Comparison of ENCODE assay signal across 22 cellular contexts in genomic region chr1:87885263-87885662, GRCh38.
DNase-seq lines count a peak whose midpoint lies in the region; ATAC-seq and TF ChIP-seq lines count a peak whose summit lies in the region.
"Had no signal": no experiment of that assay in that cellular context is flagged by ENCODE, and none has a peak within 500 bp of the region (broad histone marks: within the 10 kb centered on the region; RNA-seq: fewer than 3 reads in every experiment).

No MANE protein-coding gene starts in this region.

- TF ChIP-seq EP300 in sigmoid colon (IDR thresholded peaks at IDR 0.05) = no peak

- no peaks in the 10 kb centered on the region for H3K27me3 Mint-ChIP-seq in Calu3 (ENCODE audit: unreplicated experiment)
- H3K27me3 Mint-ChIP-seq: CD4-positive, alpha-beta T cell had no signal

- H3K4me3 ChIP-seq in LNCaP clone FGC (ENCODE audit: low read depth, low read length) (no peak overlapping the region), MM.1S (ENCODE audit: low read length) (no peak overlapping the region), sigmoid colon (no peak overlapping the region)
- H3K4me3 ChIP-seq: A549; BLaER1 treated with 17β-estradiol and CSF1 and Interleukin-3, amounts not matched to agents 10 nM and 100 nM; GM23338 had no signal

- intact Hi-C loops in Calu3 (cut with micrococcal nuclease; ENCODE audit: unreplicated experiment) (loop anchor here (5.0 kb wide), 1 partner anchor 67 kb away; no protein-coding TSS in a partner anchor), left colon (cut with DNase I, micrococcal nuclease) (no loop called here), sigmoid colon (cut with DNase I) (loop anchor here (5.0 kb wide), 1 partner anchor 198 kb away; no protein-coding TSS in a partner anchor)

- H3K27me3 ChIP-seq in MM.1S (replicated peaks; ENCODE audit: insufficient read depth, low read length) (no peaks in the 10 kb centered on the region), sigmoid colon (no peaks in the 10 kb centered on the region)
- H3K27me3 ChIP-seq: BE2C; BLaER1 treated with 17β-estradiol and CSF1 and Interleukin-3, amounts not matched to agents 10 nM and 100 nM had no signal

- no peak overlapping the region for H2AFZ ChIP-seq in MM.1S (ENCODE audit: low read length)

- TF ChIP-seq CTCF in Calu3 (IDR thresholded peaks at IDR 0.05; ENCODE audit: unreplicated experiment) (no peak), LNCaP clone FGC (IDR thresholded peaks at IDR 0.05; ENCODE audit: control insufficient read depth, extremely low read depth, insufficient read depth) (0 out of 2 replicates have a peak, but pooled peaks have one; percentile 10), MM.1S (IDR thresholded peaks at IDR 0.05; ENCODE audit: low read length) (no peak), sigmoid colon (IDR thresholded peaks at IDR 0.05) (no peak)

- CTCF ChIA-PET in Calu3 (lab: Charles Lee) = no interaction called here

- no TSS peak for BruUV-seq in Calu3 (replicated peaks; lab: Mats Ljungman, UMichigan)

- H3K9ac ChIP-seq in MM.1S (ENCODE audit: low read length) = no peak overlapping the region
- H3K9ac ChIP-seq: BLaER1 treated with 17β-estradiol and CSF1 and Interleukin-3, amounts not matched to agents 10 nM and 100 nM had no signal

- WGBS in sigmoid colon, 2 donors = 12 to 74% methylated on average over 1 of the region's 1 CpG

- H3F3A ChIP-seq in MM.1S (ENCODE audit: insufficient read depth, low read length) = no peaks in the 10 kb centered on the region

- peaks cover 44% of the 10 kb centered on the region for H3K4me1 Mint-ChIP-seq in Calu3 (ENCODE audit: low read depth, unreplicated experiment)
- H3K4me1 Mint-ChIP-seq: CD14-positive monocyte; CD8-positive, alpha-beta memory T cell; GM23338 had no signal

- DNase-seq in Calu3 (no peak), LNCaP clone FGC (ENCODE audit: low read depth) (peak; percentile 1), left colon (no peak), MM.1S (no peak), sigmoid colon (no peak)
- DNase-seq: 8988T; ACHN; AML-193; BE2C; CD4-positive, alpha-beta T cell; CD8-positive, alpha-beta memory T cell; DMS53; DMS79 treated with DMSO at 0.1 percent for 48 hours; GF-D8; H9; HFFc6 had no signal

- H3K4me3 Mint-ChIP-seq in Calu3 (ENCODE audit: low read depth, unreplicated experiment) = no peak overlapping the region
- H3K4me3 Mint-ChIP-seq: CD14-positive monocyte; CD4-positive, alpha-beta T cell; CD8-positive, alpha-beta memory T cell; GM23338; H9; HFFc6 had no signal

- H3K36me3 Mint-ChIP-seq in Calu3 (ENCODE audit: insufficient read depth, unreplicated experiment) = no peaks in the 10 kb centered on the region
- H3K36me3 Mint-ChIP-seq: CD14-positive monocyte; CD8-positive, alpha-beta memory T cell had no signal

- H4K20me1 ChIP-seq in MM.1S (ENCODE audit: insufficient read depth, low read length) = no peaks in the 10 kb centered on the region
- H4K20me1 ChIP-seq: BLaER1 treated with 17β-estradiol and CSF1 and Interleukin-3, amounts not matched to agents 10 nM and 100 nM had no signal

- H3K27ac Mint-ChIP-seq in Calu3 (ENCODE audit: unreplicated experiment) = peak overlapping the region; percentile 9
- H3K27ac Mint-ChIP-seq: CD4-positive, alpha-beta T cell; CD8-positive, alpha-beta memory T cell; GM23338; HFFc6 had no signal

- no peaks in the 10 kb centered on the region for H3K9me2 ChIP-seq in MM.1S (replicated peaks; ENCODE audit: insufficient read depth, low read length)

- no peaks in the 10 kb centered on the region for H3K36me3 ChIP-seq in MM.1S (replicated peaks; ENCODE audit: insufficient read depth, low read length)
- H3K36me3 ChIP-seq in sigmoid colon = no peaks in the 10 kb centered on the region
- H3K36me3 ChIP-seq: BE2C; BLaER1 treated with 17β-estradiol and CSF1 and Interleukin-3, amounts not matched to agents 10 nM and 100 nM had no signal

- no peaks in the 10 kb centered on the region for H3K79me2 ChIP-seq in MM.1S (ENCODE audit: low read length)

- ATAC-seq in left colon = peak; percentile 81
- no peak for ATAC-seq in HG02678 (IDR thresholded peaks at IDR 0.05; ENCODE audit: unreplicated experiment)
- ATAC-seq: A549, GM23338, HCT116 had no signal

- TF ChIP-seq POLR2A in sigmoid colon (IDR thresholded peaks at IDR 0.05) = no peak

- H3K4me2 ChIP-seq in MM.1S (ENCODE audit: low read depth, low read length) = no peak overlapping the region
- H3K4me2 ChIP-seq: A549; BLaER1 treated with 17β-estradiol and CSF1 and Interleukin-3, amounts not matched to agents 10 nM and 100 nM; GM23338 had no signal

- H3K9me3 ChIP-seq in MM.1S (replicated peaks; ENCODE audit: insufficient read depth, low read length) = no peaks in the 10 kb centered on the region
- H3K9me3 ChIP-seq in sigmoid colon = no peaks in the 10 kb centered on the region
- H3K9me3 ChIP-seq: A549; BE2C; BLaER1 treated with 17β-estradiol and CSF1 and Interleukin-3, amounts not matched to agents 10 nM and 100 nM had no signal

- H3K27ac ChIP-seq in MM.1S (ENCODE audit: low read length) = no peak overlapping the region
- H3K27ac ChIP-seq in sigmoid colon = peak overlapping the region in 2 of 4 donors; percentile 6 to 27
- H3K27ac ChIP-seq: A549; BLaER1 treated with 17β-estradiol and CSF1 and Interleukin-3, amounts not matched to agents 10 nM and 100 nM had no signal

- H3K4me1 ChIP-seq in MM.1S (ENCODE audit: low read length) (no peaks in the 10 kb centered on the region), sigmoid colon (peaks cover 0 to 36% (median 25%) of the 10 kb centered on the region in 4 donors)
- H3K4me1 ChIP-seq: BE2C had no signal

- no peaks in the 10 kb centered on the region for H3K9me3 Mint-ChIP-seq in Calu3 (ENCODE audit: low read depth, unreplicated experiment)
- H3K9me3 Mint-ChIP-seq: CD4-positive, alpha-beta T cell; CD8-positive, alpha-beta memory T cell; HFFc6 had no signal

Comparison
In these comparisons a context has a peak if more than half of its experiments do, and no peak if none do; other contexts are left out.
1. intact Hi-C loops: an anchor here in Calu3 (5.0 kb wide) and sigmoid colon (5.0 kb wide); none called in left colon.